Comparison of ENCODE assay signal across 11 cellular contexts in genomic region chr6:143856762-143857161, GRCh38. TPM values are rescaled to one million over a fixed set of nuclear protein-coding genes. Genes with fewer than 3 reads are reported as not detected.
"Had no signal": no experiment of that assay in that cellular context is flagged by ENCODE, and none has a peak within 500 bp of the region (broad histone marks: within the 10 kb centered on the region; RNA-seq: fewer than 3 reads in every experiment).

No MANE protein-coding gene starts in this region.

RNA-seq across cellular contexts. Expression of gene ZC2HC1B, which starts 7.5 kb away (rescaled TPM):
- total RNA-seq: activated CD4-positive, alpha-beta memory T cell treated with anti-CD3 and anti-CD28 coated beads, Interleukin-2, amount 10 ng/mL, durations not matched to agents 7 days and 5 days; activated CD4-positive, alpha-beta T cell treated with anti-CD3 and anti-CD28 coated beads for 36 hours; activated CD4-positive, alpha-beta T cell treated with anti-CD3 and anti-CD28 coated beads, Interleukin-2, amount 10 ng/mL, durations not matched to agents 24 days and 14 days; activated CD4-positive, alpha-beta T cell treated with anti-CD3 and anti-CD28 coated beads, Interleukin-2, amount 10 ng/mL, durations not matched to agents 7 days and 5 days; activated CD8-positive, alpha-beta memory T cell treated with anti-CD3 and anti-CD28 coated beads for 36 hours; activated CD8-positive, alpha-beta T cell treated with anti-CD3 and anti-CD28 coated beads for 36 hours; activated CD8-positive, alpha-beta T cell treated with anti-CD3 and anti-CD28 coated beads, Interleukin-2, amount 10 ng/mL, durations not matched to agents 7 days and 5 days; T-cell; T-helper 1 cell treated with Interleukin-12 subunit alpha and Interleukin-12 subunit beta and Interleukin-4 antibody, amounts not matched to agents 30 ng/mL and 1 ng/mL, for 36 hours; T-helper 2 cell treated with Interferon-gamma antibody and Interleukin-4, amounts not matched to agents 100 ng/mL and 5 ng/mL, for 36 hours; WTC11 had no signal
